8 cellular contexts compared by ENCODE assay signal in genomic region chr2:25878361-25879132, GRCh38. TPM values are rescaled to one million over a fixed set of nuclear protein-coding genes. Genes with fewer than 3 reads are reported as not detected.
DNase-seq lines count a peak whose midpoint lies in the region; ATAC-seq and TF ChIP-seq lines count a peak whose summit lies in the region.

Gene ASXL2 (minus strand): TSS chr2:25878487. CDS start chr2:25878222, 265 bp downstream.

- H2AK9ac ChIP-seq in IMR-90 (replicated peaks; ENCODE audit: low read depth, low read length, poor library complexity): peak within 1 kb of the TSS; percentile 94

- peak within 1 kb of the TSS; percentile 88 for H3K27ac ChIP-seq in IMR-90 (ENCODE audit: insufficient read depth, low read length)

- H3K9me1 ChIP-seq in IMR-90 (ENCODE audit: insufficient read depth, low read length): peaks cover 5% of the 10 kb centered on the region; the same call in 1 of the 2 replicates

- H3K9ac ChIP-seq in IMR-90 (ENCODE audit: low read depth, low read length): peak within 1 kb of the TSS; percentile 87

- 1% methylated on average over 46 of the region's 56 CpGs; no CpG with 5 or more reads in 1 of the 2 experiments for WGBS in IMR-90 (ENCODE audit: extremely low coverage in 2 of 2, insufficient read length in 1 of 2), 2 experiments

- H3K27me3 ChIP-seq in IMR-90 (ENCODE audit: control insufficient read depth, insufficient read depth, low read length) (no peaks in the 10 kb centered on the region), mononuclear cell (ENCODE audit: insufficient read depth, low read length) (peaks cover 3% of the 10 kb centered on the region)

- CTCF ChIA-PET in IMR-90 (lab: Yijun Ruan, JAX): interaction anchor here (1.0 to 1.2 kb wide), 2 partner anchors 25 to 26 kb away, joined by 3 to 4 read pairs; no protein-coding TSS in a partner anchor

- H2AFZ ChIP-seq in IMR-90 (replicated peaks; ENCODE audit: low read length, poor library complexity): peak within 1 kb of the TSS; percentile 95

- POLR2A ChIA-PET in IMR-90 (lab: Charles Lee; ENCODE audit: unreplicated experiment): interaction anchor here (0.6 to 1.0 kb wide), 6 partner anchors 13 to 355 kb away, joined by 3 to 8 read pairs (median 4); no protein-coding TSS in a partner anchor

- H3K56ac ChIP-seq in IMR-90 (ENCODE audit: extremely low read depth, insufficient read depth, low read length): peak within 1 kb of the TSS; percentile 85

- H3K9me3 ChIP-seq in IMR-90 (ENCODE audit: control insufficient read depth, insufficient read depth, low read length) (no peaks in the 10 kb centered on the region), mononuclear cell (ENCODE audit: low read depth, low read length) (no peaks in the 10 kb centered on the region)

- H3K18ac ChIP-seq in IMR-90 (ENCODE audit: low read depth, low read length): peak within 1 kb of the TSS; percentile 25

- peak within 1 kb of the TSS; percentile 82 for H2BK5ac ChIP-seq in IMR-90 (ENCODE audit: low read depth, low read length, poor library complexity, severe bottlenecking)

- H2BK20ac ChIP-seq in IMR-90 (ENCODE audit: low read depth, low read length): peak within 1 kb of the TSS; percentile 16

- peak within 1 kb of the TSS; percentile 87 for H4K5ac ChIP-seq in IMR-90 (ENCODE audit: low read depth, low read length)

- peak within 1 kb of the TSS; percentile 93 to 97 for H4K8ac ChIP-seq in IMR-90 (ENCODE audit: low read depth in 2 of 2, low read length in 2 of 2)

- peak within 1 kb of the TSS; percentile 91 for H3K4me3 ChIP-seq in IMR-90 (ENCODE audit: insufficient read depth, low read depth, low read length)
- peak within 1 kb of the TSS; percentile 89 for H3K4me3 ChIP-seq in epithelial cell of esophagus (ENCODE audit: low read length)
- H3K4me3 ChIP-seq in mononuclear cell (ENCODE audit: low read length): peak within 1 kb of the TSS; percentile 94

- intact Hi-C loops in IMR-90 (cut with micrococcal nuclease): no loop called here

- in situ Hi-C loops in IMR-90 (cut with MboI; ENCODE audit: low sequenced_read_pairs): no loop called here

- peak within 1 kb of the TSS; percentile 40 for H2AK5ac ChIP-seq in IMR-90 (ENCODE audit: low read depth, low read length)

- H3K14ac ChIP-seq in IMR-90 (replicated peaks; ENCODE audit: low read depth, low read length): peak within 1 kb of the TSS; percentile 96

- peak within 1 kb of the TSS; percentile 92 for H3K23ac ChIP-seq in IMR-90 (ENCODE audit: low read depth, low read length)

- 0 out of 2 replicates have a peak, but pooled peaks have one; percentile 5 for TF ChIP-seq RAD21 in IMR-90 (IDR thresholded peaks at IDR 0.05; ENCODE audit: low read length)

- TF ChIP-seq CTCF in IMR-90 (conservative IDR thresholded peaks at IDR 0.05; ENCODE audit: low read depth, low read length) (no peak), epithelial cell of esophagus (IDR thresholded peaks at IDR 0.05; ENCODE audit: insufficient read depth, low read depth, low read length, missing control alignments) (no peak)

- H3K4ac ChIP-seq in IMR-90 (ENCODE audit: low read depth, low read length): peak within 1 kb of the TSS; percentile 90

- H2BK120ac ChIP-seq in IMR-90 (ENCODE audit: low read depth, low read length): peak within 1 kb of the TSS; percentile 77

- ATAC-seq in GM21528 (IDR thresholded peaks at IDR 0.05; ENCODE audit: low FRiP score, unreplicated experiment): peak; percentile 91
- ATAC-seq in IMR-90 (ENCODE audit: low read depth): peak; percentile 95

- peaks cover 25% of the 10 kb centered on the region; the same call in 1 of the 2 replicates for H4K20me1 ChIP-seq in IMR-90 (ENCODE audit: insufficient read depth, low read length)

- TF ChIP-seq POLR2A in IMR-90 (IDR thresholded peaks at IDR 0.05; ENCODE audit: low read depth, low read length): peak; percentile 90

- peak within 1 kb of the TSS; percentile 89 for H4K91ac ChIP-seq in IMR-90 (ENCODE audit: insufficient read depth, low read depth, low read length)

- no TSS peak for BruUV-seq in IMR-90 (replicated peaks; lab: Mats Ljungman, UMichigan)

- H3K79me1 ChIP-seq in IMR-90 (ENCODE audit: low read depth in 1 of 2, low read length in 2 of 2): peaks cover 4 to 31% of the 10 kb centered on the region in 2 experiments; a peak in 3 of 4 replicates

- dilution Hi-C loops in IMR-90 (cut with HindIII; ENCODE audit: low sequenced_read_pairs, unreplicated experiment): no loop called here

- peak within 1 kb of the TSS; percentile 99 for H3K4me2 ChIP-seq in IMR-90 (ENCODE audit: low read depth, low read length)

- H3K36me3 ChIP-seq in IMR-90 (ENCODE audit: control insufficient read depth, insufficient read depth, low read length): 0 out of 2 replicates have a peak, but pooled peaks cover 3% of the 10 kb centered on the region

- H2BK15ac ChIP-seq in IMR-90 (ENCODE audit: low read depth, low read length): peak within 1 kb of the TSS; percentile 30; the same call in 2 of the 3 replicates

- DNase-seq in DMS 273 (lab: John Stamatoyannopoulos, UW; ENCODE audit: unreplicated experiment) (peak; percentile 99), IMR-90 (peak; percentile 97), OCI-M1 (lab: John Stamatoyannopoulos, UW) (peak; percentile 99), activated T-cell treated with anti-CD3 and anti-CD28 coated beads for 24 hours (ENCODE audit: low read depth) (peak; percentile 97), epithelial cell of esophagus (ENCODE audit: low read depth) (peak; percentile 99)
- peak; percentile 86 to 93 for DNase-seq in stimulated activated CD8-positive, alpha-beta memory T cell treated with anti-CD3 and anti-CD28 coated beads, Interleukin-4, amount 100 ng/mL, for 1 hour (ENCODE audit: low read depth in 2 of 2, low spot score in 1 of 2)

- H3K4me1 ChIP-seq in IMR-90 (ENCODE audit: control insufficient read depth, insufficient read depth, low read length) (peaks cover 7% of the 10 kb centered on the region; the same call in 1 of the 2 replicates), mononuclear cell (ENCODE audit: insufficient read depth, low read length) (peaks cover 17% of the 10 kb centered on the region)

TF ChIP-seq in IMR-90, 13 proteins besides CTCF, POLR2A, EP300 and RAD21:
- peak; percentile 40; the same call in 1 of the 2 replicates for TF ChIP-seq MXI1 (IDR thresholded peaks at IDR 0.05; ENCODE audit: borderline replicate concordance, low read depth, low read length)
- no peak for TF ChIP-seq MAZ (IDR thresholded peaks at IDR 0.05; ENCODE audit: borderline replicate concordance, low read depth, low read length)
- peak; percentile 95 for TF ChIP-seq USF2 (IDR thresholded peaks at IDR 0.05; ENCODE audit: low read depth, low read length)
- peak; percentile 66 for TF ChIP-seq BHLHE40 (IDR thresholded peaks at IDR 0.05; ENCODE audit: low read depth, low read length)
- TF ChIP-seq FOS (IDR thresholded peaks at IDR 0.05; ENCODE audit: low read depth, low read length): 0 out of 2 replicates have a peak, but pooled peaks have one; percentile 29

RNA-seq across cellular contexts. Expression of gene ASXL2, which starts in this region (rescaled TPM):
- 7.5 and 8.1 TPM in 2 replicates for total RNA-seq in IMR-90 (2012; rRNA removed)
- 4.9 and 5.3 TPM in 2 replicates for polyA plus RNA-seq in IMR-90 (2012; rRNA removed)
- polyA plus RNA-seq in IMR-90 (2012; cell fraction: cytosol; rRNA removed): 1.4 TPM in 2 replicates
- polyA plus RNA-seq in IMR-90 (2012; cell fraction: nucleus; rRNA removed; ENCODE audit: low replicate concordance): 2.6 and 8.2 TPM in 2 replicates
- total RNA-seq in mononuclear cell: 4.4 TPM

Comparison
In these comparisons a context has a peak if more than half of its experiments do, and no peak if none do; other contexts are left out.
1. Peak in every context shown above with its lines: DNase-seq, ATAC-seq, H3K4me3 ChIP-seq and H3K27ac ChIP-seq.